ENCODE assay signal across 29 cellular contexts in genomic region chr12:108039794-108040193, GRCh38.
"Had no signal": no experiment of that assay in that cellular context is flagged by ENCODE, and none has a peak within 500 bp of the region (broad histone marks: within the 10 kb centered on the region; RNA-seq: fewer than 3 reads in every experiment).

No MANE protein-coding gene starts in this region.

- ATAC-seq: stimulated activated effector memory CD8-positive, alpha-beta T cell treated with anti-CD3 and anti-CD28 coated beads, Interleukin-12 subunit alpha, Interleukin-12 subunit beta, amount 100 ng/mL, for 72 hours; stimulated activated memory B cell treated with anti-CD40 and anti-IgM and Interleukin-4, amounts not matched to agents 10 μg/mL and 1 μg/mL and 100 μg/mL, for 72 hours; stimulated activated naive B cell treated with anti-CD40 and anti-IgM and Interleukin-4, amounts not matched to agents 10 μg/mL and 1 μg/mL and 100 μg/mL, for 72 hours; stimulated activated naive CD8-positive, alpha-beta T cell treated with anti-CD3 and anti-CD28 coated beads, Interleukin-15, amount 100 ng/mL, for 72 hours; stimulated activated naive CD8-positive, alpha-beta T cell treated with anti-CD3 and anti-CD28 coated beads, Interleukin-15, Interleukin-2, amounts not matched to agents 100 U/mL and 50 U/mL, for 24 hours; upper lobe of right lung had no signal

- H3K36me3 Mint-ChIP-seq: stimulated activated effector memory CD8-positive, alpha-beta T cell treated with anti-CD3 and anti-CD28 coated beads, Interleukin-12 subunit alpha, Interleukin-12 subunit beta, amount 100 ng/mL, for 72 hours; stimulated activated memory B cell treated with anti-CD40 and anti-IgM and Interleukin-4, amounts not matched to agents 10 μg/mL and 1 μg/mL and 100 μg/mL, for 72 hours; stimulated activated naive B cell treated with anti-CD40 and anti-IgM and Interleukin-4, amounts not matched to agents 10 μg/mL and 1 μg/mL and 100 μg/mL, for 72 hours; type B pancreatic cell had no signal

- H3K9me3 ChIP-seq: stomach, suprapubic skin, testis, thoracic aorta, thyroid gland, tibial artery, tibial nerve, transverse colon, upper lobe of left lung, upper lobe of right lung, uterus, vagina had no signal

- H3K27ac Mint-ChIP-seq: stimulated activated effector memory CD8-positive, alpha-beta T cell treated with anti-CD3 and anti-CD28 coated beads, Interleukin-12 subunit alpha, Interleukin-12 subunit beta, amount 100 ng/mL, for 72 hours; stimulated activated memory B cell treated with anti-CD40 and anti-IgM and Interleukin-4, amounts not matched to agents 10 μg/mL and 1 μg/mL and 100 μg/mL, for 72 hours; stimulated activated naive B cell treated with anti-CD40 and anti-IgM and Interleukin-4, amounts not matched to agents 10 μg/mL and 1 μg/mL and 100 μg/mL, for 72 hours; stimulated activated naive CD8-positive, alpha-beta T cell treated with anti-CD3 and anti-CD28 coated beads, Interleukin-15, amount 100 ng/mL, for 72 hours; stimulated activated naive CD8-positive, alpha-beta T cell treated with anti-CD3 and anti-CD28 coated beads, Interleukin-15, Interleukin-2, amounts not matched to agents 100 ng/mL and 50 ng/mL, for 24 hours had no signal

- H3K4me3 Mint-ChIP-seq: stimulated activated effector memory CD8-positive, alpha-beta T cell treated with anti-CD3 and anti-CD28 coated beads, Interleukin-12 subunit alpha, Interleukin-12 subunit beta, amount 100 ng/mL, for 72 hours; stimulated activated memory B cell treated with anti-CD40 and anti-IgM and Interleukin-4, amounts not matched to agents 10 μg/mL and 1 μg/mL and 100 μg/mL, for 72 hours; stimulated activated naive B cell treated with anti-CD40 and anti-IgM and Interleukin-4, amounts not matched to agents 10 μg/mL and 1 μg/mL and 100 μg/mL, for 72 hours; stimulated activated naive CD8-positive, alpha-beta T cell treated with anti-CD3 and anti-CD28 coated beads, Interleukin-15, amount 100 ng/mL, for 72 hours; stimulated activated naive CD8-positive, alpha-beta T cell treated with anti-CD3 and anti-CD28 coated beads, Interleukin-15, Interleukin-2, amounts not matched to agents 100 ng/mL and 50 ng/mL, for 24 hours; type B pancreatic cell had no signal

- H3K4me3 ChIP-seq: stomach, suprapubic skin, testis, thoracic aorta, thyroid gland, tibial artery, tibial nerve, transverse colon, upper lobe of left lung, upper lobe of right lung, uterus, vagina had no signal

- H3K36me3 ChIP-seq: stomach, suprapubic skin, thoracic aorta, thyroid gland, tibial artery, tibial nerve, transverse colon, upper lobe of left lung, upper lobe of right lung, uterus, vagina had no signal

- DNase-seq: stimulated activated CD4-positive, alpha-beta T cell treated with anti-CD3 and anti-CD28 coated beads, Interleukin-2, amount 100 ng/mL, for 48 hours; stimulated activated CD4-positive, alpha-beta T cell treated with anti-CD3 and anti-CD28 coated beads, Interleukin-4, amount 100 ng/mL, for 1 hour; stimulated activated CD4-positive, alpha-beta T cell treated with anti-CD3 and anti-CD28 coated beads, Interleukin-4, amount 100 ng/mL, for 24 hours; stimulated activated CD4-positive, alpha-beta T cell treated with anti-CD3 and anti-CD28 coated beads, Interleukin-4, amount 100 ng/mL, for 4 hours; stimulated activated CD8-positive, alpha-beta memory T cell treated with anti-CD3 and anti-CD28 coated beads, Interleukin-4, amount 100 ng/mL, for 48 hours; stimulated activated naive B cell treated with anti-CD40 and anti-IgM and Interleukin-4, amounts not matched to agents 10 μg/mL and 1 μg/mL and 100 μg/mL, for 72 hours; stimulated activated naive CD4-positive, alpha-beta T cell; stimulated activated naive CD4-positive, alpha-beta T cell treated with Interleukin-2 at 50 U/mL for 16 hours; stimulated activated naive CD8-positive, alpha-beta T cell treated with anti-CD3 and anti-CD28 coated beads, Interleukin-15, amount 100 ng/mL, for 72 hours; stimulated activated naive CD8-positive, alpha-beta T cell treated with anti-CD3 and anti-CD28 coated beads, Interleukin-15, Interleukin-2, amounts not matched to agents 100 U/mL and 50 U/mL, for 24 hours; stomach; substantia nigra; testis; thyroid gland; tibial artery; transverse colon; trophoblast cell; upper lobe of left lung; upper lobe of right lung; uterus had no signal

- H3K27me3 ChIP-seq: stomach, suprapubic skin, testis, thyroid gland, tibial artery, tibial nerve, transverse colon, upper lobe of left lung, uterus, vagina had no signal

- H3K9me3 Mint-ChIP-seq: stimulated activated effector memory CD8-positive, alpha-beta T cell treated with anti-CD3 and anti-CD28 coated beads, Interleukin-12 subunit alpha, Interleukin-12 subunit beta, amount 100 ng/mL, for 72 hours; stimulated activated memory B cell treated with anti-CD40 and anti-IgM and Interleukin-4, amounts not matched to agents 10 μg/mL and 1 μg/mL and 100 μg/mL, for 72 hours; stimulated activated naive B cell treated with anti-CD40 and anti-IgM and Interleukin-4, amounts not matched to agents 10 μg/mL and 1 μg/mL and 100 μg/mL, for 72 hours; stimulated activated naive CD8-positive, alpha-beta T cell treated with anti-CD3 and anti-CD28 coated beads, Interleukin-15, amount 100 ng/mL, for 72 hours; stimulated activated naive CD8-positive, alpha-beta T cell treated with anti-CD3 and anti-CD28 coated beads, Interleukin-15, Interleukin-2, amounts not matched to agents 100 ng/mL and 50 ng/mL, for 24 hours; type B pancreatic cell had no signal

- H3K27ac ChIP-seq: stomach, suprapubic skin, testis, thoracic aorta, thyroid gland, tibial artery, tibial nerve, transverse colon, upper lobe of left lung, upper lobe of right lung, uterus, vagina had no signal

- H3K27me3 Mint-ChIP-seq: stimulated activated naive CD8-positive, alpha-beta T cell treated with anti-CD3 and anti-CD28 coated beads, Interleukin-15, Interleukin-2, amounts not matched to agents 100 ng/mL and 50 ng/mL, for 24 hours had no signal

- H3K4me1 ChIP-seq: stomach, suprapubic skin, tibial nerve, transverse colon, upper lobe of left lung, upper lobe of right lung, uterus, vagina had no signal

- FAIRE-seq: urothelium cell line had no signal

- H3K4me1 Mint-ChIP-seq: stimulated activated memory B cell treated with anti-CD40 and anti-IgM and Interleukin-4, amounts not matched to agents 10 μg/mL and 1 μg/mL and 100 μg/mL, for 72 hours; stimulated activated naive B cell treated with anti-CD40 and anti-IgM and Interleukin-4, amounts not matched to agents 10 μg/mL and 1 μg/mL and 100 μg/mL, for 72 hours; stimulated activated naive CD8-positive, alpha-beta T cell treated with anti-CD3 and anti-CD28 coated beads, Interleukin-15, amount 100 ng/mL, for 72 hours had no signal
